17 cellular contexts compared by ENCODE assay signal in genomic region chr11:19677380-19678080, GRCh38. TPM values are rescaled to one million over a fixed set of nuclear protein-coding genes. Genes with fewer than 3 reads are reported as not detected.
DNase-seq lines count a peak whose midpoint lies in the region; ATAC-seq and TF ChIP-seq lines count a peak whose summit lies in the region.
"Had no signal": no experiment of that assay in that cellular context is flagged by ENCODE, and none has a peak within 500 bp of the region (broad histone marks: within the 10 kb centered on the region; RNA-seq: fewer than 3 reads in every experiment).

No MANE protein-coding gene starts in this region.

- H3K27ac ChIP-seq in right atrium auricular region (peak overlapping the region; percentile 44 to 57), esophagus muscularis mucosa (replicated peaks in 1 of 4) (peak overlapping the region; percentile 85 to 92 (median 90)), psoas muscle (peak overlapping the region; percentile 62), uterus (peak overlapping the region; percentile 53 to 58)
- H3K27ac ChIP-seq: PC-9 had no signal

- H3K4me3 ChIP-seq in right atrium auricular region: no peak overlapping the region
- H3K4me3 ChIP-seq in esophagus muscularis mucosa: no peak overlapping the region
- no peak overlapping the region for H3K4me3 ChIP-seq in psoas muscle
- H3K4me3 ChIP-seq in uterus: no peak overlapping the region
- H3K4me3 ChIP-seq: mucosa of descending colon, PC-9 had no signal

- no peak for TF ChIP-seq POLR2A in esophagus muscularis mucosa (IDR thresholded peaks at IDR 0.05; ENCODE audit: low read depth)
- TF ChIP-seq POLR2A in uterus (IDR thresholded peaks at IDR 0.05): no peak

- no peak for DNase-seq in right atrium auricular region (ENCODE audit: low spot score)
- no peak for DNase-seq in left ventricle myocardium superior
- no peak for DNase-seq in esophagus muscularis mucosa (ENCODE audit: extremely low spot score)
- DNase-seq in psoas muscle: no peak
- no peak for DNase-seq in uterus
- no peak for DNase-seq in SW480 (ENCODE audit: low spot score)
- DNase-seq: activated CD4-positive, CD25-positive, alpha-beta regulatory T cell treated with anti-CD3 and anti-CD28 coated beads, Interleukin-2, amount 50 U/mL, for 72 hours; activated naive CD8-positive, alpha-beta T cell treated with anti-CD3 and anti-CD28 coated beads, Interleukin-2, amount 10 ng/mL, durations not matched to agents 7 days and 5 days; mucosa of descending colon; NCI-H82; PC-9; small intestine; stimulated activated CD4-positive, alpha-beta T cell treated with anti-CD3 and anti-CD28 coated beads, Interleukin-4, amount 100 ng/mL, for 4 hours had no signal

- H3K4me1 ChIP-seq in right atrium auricular region: peaks cover 0 to 75% of the 10 kb centered on the region in 2 donors
- peaks cover 66 to 97% (median 95%) of the 10 kb centered on the region in 4 donors for H3K4me1 ChIP-seq in esophagus muscularis mucosa
- H3K4me1 ChIP-seq in psoas muscle: peaks cover 38% of the 10 kb centered on the region
- H3K4me1 ChIP-seq in uterus: peaks cover 0 to 18% of the 10 kb centered on the region in 2 donors

- intact Hi-C loops in left ventricle myocardium superior (cut with micrococcal nuclease) (no loop called here), esophagus muscularis mucosa (cut with DNase I) (loop anchor here (5.0 kb wide), 1 partner anchor 35 kb away; the partner anchor contains the start of gene NAV2), psoas muscle (cut with DNase I) (no loop called here), uterus (cut with DNase I; ENCODE audit: low total_unique reads) (no loop called here)

- H3K9me3 ChIP-seq in right atrium auricular region (no peaks in the 10 kb centered on the region), esophagus muscularis mucosa (no peaks in the 10 kb centered on the region), psoas muscle (no peaks in the 10 kb centered on the region), uterus (no peaks in the 10 kb centered on the region)
- H3K9me3 ChIP-seq: mucosa of descending colon had no signal

- TF ChIP-seq EP300 in esophagus muscularis mucosa (IDR thresholded peaks at IDR 0.05): no peak

- H3K36me3 ChIP-seq in right atrium auricular region (no peaks in the 10 kb centered on the region), esophagus muscularis mucosa (no peaks in the 10 kb centered on the region), psoas muscle (ENCODE audit: insufficient read depth in 1 of 2, low read depth in 1 of 2) (no peaks in the 10 kb centered on the region), uterus (no peaks in the 10 kb centered on the region)

- H3K27me3 ChIP-seq in right atrium auricular region: no peaks in the 10 kb centered on the region
- H3K27me3 ChIP-seq in esophagus muscularis mucosa: no peaks in the 10 kb centered on the region
- H3K27me3 ChIP-seq in psoas muscle (ENCODE audit: insufficient read depth in 3 of 3, low read length in 2 of 3): no peaks in the 10 kb centered on the region
- no peaks in the 10 kb centered on the region for H3K27me3 ChIP-seq in uterus

- ATAC-seq in left ventricle myocardium superior (no peak), psoas muscle (no peak), HG03469 (IDR thresholded peaks at IDR 0.05; ENCODE audit: unreplicated experiment) (no peak), GM18867 (IDR thresholded peaks at IDR 0.05; ENCODE audit: unreplicated experiment) (no peak)
- ATAC-seq: activated T-helper 17 cell treated with anti-CD3 and anti-CD28 coated beads, Interleukin-2, amount 50 U/mL, for 72 hours; mucosa of descending colon had no signal

- WGBS in esophagus muscularis mucosa: 72% methylated on average over 7 of the region's 8 CpGs
- 67 to 78% (median 72%) methylated on average over 8 of the region's 8 CpGs for WGBS in psoas muscle, 3 donors

- TF ChIP-seq CTCF in right atrium auricular region (IDR thresholded peaks at IDR 0.05) (no peak), esophagus muscularis mucosa (IDR thresholded peaks at IDR 0.05) (no peak), psoas muscle (IDR thresholded peaks at IDR 0.05) (no peak), uterus (IDR thresholded peaks at IDR 0.05) (no peak)

RNA-seq across cellular contexts. Expression of gene NAV2, which starts 35.1 kb away (rescaled TPM):
- 10 to 100 TPM; 11.4 to 19.2 TPM for total RNA-seq in right atrium auricular region
- total RNA-seq in left ventricle myocardium superior: 8.8 TPM
- 10 to 100 TPM; 21.9 to 57.0 (median 37.5) TPM for total RNA-seq in esophagus muscularis mucosa
- 10 to 100 TPM in 1 of 4 donors, 1 to 10 TPM in 3; 2.1 to 21.8 (median 4.4) TPM for total RNA-seq in psoas muscle
- polyA plus RNA-seq in psoas muscle: 1 to 10 TPM in 1 of 3 donors, under 1 TPM in 2; 0.68 to 4.4 (median 0.86) TPM
- total RNA-seq in uterus: 10 to 100 TPM in 1 of 4 donors, 1 to 10 TPM in 3; 2.6 to 31.6 (median 5.7) TPM
- total RNA-seq: A673 had no signal
